1 cellular context compared by ENCODE assay signal in genomic region chr13:48603375-48603774, GRCh38.
TF ChIP-seq lines count a peak whose summit lies in the region.

No MANE protein-coding gene starts in this region.

TF ChIP-seq in GM12878, 131 proteins besides CTCF, POLR2A, EP300 and RAD21 (continued from another document):
- TF ChIP-seq ZBTB40 (IDR thresholded peaks at IDR 0.05; ENCODE audit: borderline replicate concordance) (no peak), MEF2A (IDR thresholded peaks at IDR 0.05; ENCODE audit: insufficient read depth, low read depth, low read length) (no peak), TARDBP (IDR thresholded peaks at IDR 0.05; ENCODE audit: borderline replicate concordance) (no peak), PRDM15 (CRISPR knock-in tag; IDR thresholded peaks at IDR 0.05) (no peak), MLLT1 (IDR thresholded peaks at IDR 0.05) (no peak), ZBTB4 (CRISPR knock-in tag; IDR thresholded peaks at IDR 0.05) (no peak), ETV6 (conservative IDR thresholded peaks at IDR 0.05 in 1 of 2, IDR thresholded peaks at IDR 0.05 in 1 of 2; ENCODE audit: borderline replicate concordance in 1 of 2, low read depth in 1 of 2) (no peak), ZNF24 (IDR thresholded peaks at IDR 0.05) (no peak), NR2C2 (IDR thresholded peaks at IDR 0.05; ENCODE audit: borderline replicate concordance, control insufficient read depth, insufficient read length, low read depth) (no peak), MAX (IDR thresholded peaks at IDR 0.05; ENCODE audit: low read depth, low read length) (no peak), ZNF207 (IDR thresholded peaks at IDR 0.05; ENCODE audit: borderline replicate concordance) (no peak), RCOR1 (conservative IDR thresholded peaks at IDR 0.05; ENCODE audit: low read depth, low read length) (no peak), REST (IDR thresholded peaks at IDR 0.05; ENCODE audit: low read depth, low read length) (no peak), ZZZ3 (IDR thresholded peaks at IDR 0.05; ENCODE audit: control insufficient read depth, insufficient read length, low read depth) (no peak), IRF3 (IDR thresholded peaks at IDR 0.05) (no peak), SIX5 (IDR thresholded peaks at IDR 0.05; ENCODE audit: low read depth, low read length, severe bottlenecking) (no peak), TCF7 (IDR thresholded peaks at IDR 0.05; ENCODE audit: borderline replicate concordance) (no peak), CREB1 (IDR thresholded peaks at IDR 0.05; ENCODE audit: low read depth) (no peak), RFX5 (IDR thresholded peaks at IDR 0.05; ENCODE audit: low read depth, low read length) (no peak)
